1 cellular context compared by ENCODE assay signal in genomic region chr3:173398111-173398479, GRCh38.
TF ChIP-seq lines count a peak whose summit lies in the region.

No MANE protein-coding gene starts in this region.

TF ChIP-seq in GM23338, 12 proteins besides CTCF, POLR2A, EP300 and RAD21 (continued from another document):
- TF ChIP-seq ETS1 (IDR thresholded peaks at IDR 0.05) (no peak), EZH2 (IDR thresholded peaks at IDR 0.05; ENCODE audit: low read depth, unreplicated experiment) (no peak)
